1 cellular context compared by ENCODE assay signal in genomic region chr5:892390-893136, GRCh38.
TF ChIP-seq lines count a peak whose summit lies in the region.

Gene BRD9, minus strand, starts transcription at chr5:892801. Its CDS starts 144 bp downstream, at chr5:892657.
Gene TRIP13, plus strand, starts transcription at chr5:892884. Its CDS starts 115 bp downstream, at chr5:892999.

TF ChIP-seq in K562, 482 proteins besides CTCF, POLR2A, EP300 and RAD21 (continued from another document and continues in another):
- TF ChIP-seq, protein P1, sequence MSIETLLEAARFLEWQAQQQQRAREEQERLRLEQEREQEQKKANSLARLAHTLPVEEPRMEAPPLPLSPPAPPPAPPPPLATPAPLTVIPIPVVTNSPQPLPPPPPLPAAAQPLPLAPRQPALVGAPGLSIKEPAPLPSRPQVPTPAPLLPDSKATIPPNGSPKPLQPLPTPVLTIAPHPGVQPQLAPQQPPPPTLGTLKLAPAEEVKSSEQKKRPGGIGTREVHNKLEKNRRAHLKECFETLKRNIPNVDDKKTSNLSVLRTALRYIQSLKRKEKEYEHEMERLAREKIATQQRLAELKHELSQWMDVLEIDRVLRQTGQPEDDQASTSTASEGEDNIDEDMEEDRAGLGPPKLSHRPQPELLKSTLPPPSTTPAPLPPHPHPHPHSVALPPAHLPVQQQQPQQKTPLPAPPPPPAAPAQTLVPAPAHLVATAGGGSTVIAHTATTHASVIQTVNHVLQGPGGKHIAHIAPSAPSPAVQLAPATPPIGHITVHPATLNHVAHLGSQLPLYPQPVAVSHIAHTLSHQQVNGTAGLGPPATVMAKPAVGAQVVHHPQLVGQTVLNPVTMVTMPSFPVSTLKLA (conservative IDR thresholded peaks at IDR 0.05) = peak; percentile 70 to 93
- TF ChIP-seq HDAC2 (IDR thresholded peaks at IDR 0.05) = no peak
- TF ChIP-seq ZNF24 (IDR thresholded peaks at IDR 0.05) = 0 out of 2 replicates have a peak, but pooled peaks have one; percentile 51
- no peak for TF ChIP-seq DIDO1 (tag; IDR thresholded peaks at IDR 0.05; ENCODE audit: low read depth)
- no peak for TF ChIP-seq SRF (CRISPR knock-in tag; IDR thresholded peaks at IDR 0.05)
- peak; percentile 8; the same call in 1 of the 2 replicates for TF ChIP-seq SMAD4 (CRISPR knock-in tag; conservative IDR thresholded peaks at IDR 0.05)
- no peak for TF ChIP-seq ZNF140 (CRISPR knock-in tag; IDR thresholded peaks at IDR 0.05)
- peak; percentile 86 for TF ChIP-seq TFAP4 (CRISPR knock-in tag; IDR thresholded peaks at IDR 0.05; ENCODE audit: borderline replicate concordance)
- TF ChIP-seq, protein P2, sequence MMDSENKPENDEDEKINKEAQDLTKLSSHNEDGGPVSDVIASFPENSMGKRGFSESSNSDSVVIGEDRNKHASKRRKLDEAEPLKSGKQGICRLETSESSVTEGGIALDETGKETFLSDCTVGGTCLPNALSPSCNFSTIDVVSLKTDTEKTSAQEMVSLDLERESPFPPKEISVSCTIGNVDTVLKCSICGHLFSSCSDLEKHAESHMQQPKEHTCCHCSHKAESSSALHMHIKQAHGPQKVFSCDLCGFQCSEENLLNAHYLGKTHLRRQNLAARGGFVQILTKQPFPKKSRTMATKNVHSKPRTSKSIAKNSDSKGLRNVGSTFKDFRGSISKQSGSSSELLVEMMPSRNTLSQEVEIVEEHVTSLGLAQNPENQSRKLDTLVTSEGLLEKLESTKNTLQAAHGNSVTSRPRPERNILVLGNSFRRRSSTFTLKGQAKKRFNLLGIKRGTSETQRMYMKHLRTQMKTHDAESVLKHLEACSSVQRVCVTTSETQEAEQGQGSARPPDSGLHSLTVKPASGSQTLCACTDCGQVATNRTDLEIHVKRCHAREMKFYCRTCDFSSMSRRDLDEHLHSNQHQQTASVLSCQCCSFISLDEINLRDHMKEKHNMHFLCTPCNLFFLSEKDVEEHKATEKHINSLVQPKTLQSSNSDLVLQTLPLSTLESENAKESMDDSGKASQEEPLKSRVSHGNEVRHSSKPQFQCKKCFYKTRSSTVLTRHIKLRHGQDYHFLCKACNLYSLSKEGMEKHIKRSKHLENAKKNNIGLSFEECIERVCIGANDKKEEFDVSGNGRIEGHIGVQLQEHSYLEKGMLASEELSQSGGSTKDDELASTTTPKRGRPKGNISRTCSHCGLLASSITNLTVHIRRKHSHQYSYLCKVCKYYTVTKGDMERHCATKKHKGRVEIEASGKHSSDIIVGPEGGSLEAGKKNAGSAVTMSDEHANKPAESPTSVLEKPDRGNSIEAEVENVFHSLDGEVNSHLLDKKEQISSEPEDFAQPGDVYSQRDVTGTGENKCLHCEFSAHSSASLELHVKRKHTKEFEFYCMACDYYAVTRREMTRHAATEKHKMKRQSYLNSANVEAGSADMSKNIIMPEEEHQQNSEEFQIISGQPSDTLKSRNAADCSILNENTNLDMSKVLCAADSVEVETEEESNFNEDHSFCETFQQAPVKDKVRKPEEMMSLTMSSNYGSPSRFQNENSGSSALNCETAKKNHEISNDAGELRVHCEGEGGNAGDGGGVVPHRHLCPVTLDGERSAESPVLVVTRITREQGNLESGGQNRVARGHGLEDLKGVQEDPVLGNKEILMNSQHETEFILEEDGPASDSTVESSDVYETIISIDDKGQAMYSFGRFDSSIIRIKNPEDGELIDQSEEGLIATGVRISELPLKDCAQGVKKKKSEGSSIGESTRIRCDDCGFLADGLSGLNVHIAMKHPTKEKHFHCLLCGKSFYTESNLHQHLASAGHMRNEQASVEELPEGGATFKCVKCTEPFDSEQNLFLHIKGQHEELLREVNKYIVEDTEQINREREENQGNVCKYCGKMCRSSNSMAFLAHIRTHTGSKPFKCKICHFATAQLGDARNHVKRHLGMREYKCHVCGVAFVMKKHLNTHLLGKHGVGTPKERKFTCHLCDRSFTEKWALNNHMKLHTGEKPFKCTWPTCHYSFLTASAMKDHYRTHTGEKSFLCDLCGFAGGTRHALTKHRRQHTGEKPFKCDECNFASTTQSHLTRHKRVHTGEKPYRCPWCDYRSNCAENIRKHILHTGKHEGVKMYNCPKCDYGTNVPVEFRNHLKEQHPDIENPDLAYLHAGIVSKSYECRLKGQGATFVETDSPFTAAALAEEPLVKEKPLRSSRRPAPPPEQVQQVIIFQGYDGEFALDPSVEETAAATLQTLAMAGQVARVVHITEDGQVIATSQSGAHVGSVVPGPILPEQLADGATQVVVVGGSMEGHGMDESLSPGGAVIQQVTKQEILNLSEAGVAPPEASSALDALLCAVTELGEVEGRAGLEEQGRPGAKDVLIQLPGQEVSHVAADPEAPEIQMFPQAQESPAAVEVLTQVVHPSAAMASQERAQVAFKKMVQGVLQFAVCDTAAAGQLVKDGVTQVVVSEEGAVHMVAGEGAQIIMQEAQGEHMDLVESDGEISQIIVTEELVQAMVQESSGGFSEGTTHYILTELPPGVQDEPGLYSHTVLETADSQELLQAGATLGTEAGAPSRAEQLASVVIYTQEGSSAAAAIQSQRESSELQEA (IDR thresholded peaks at IDR 0.05; ENCODE audit: low read depth) = no peak
- no peak for TF ChIP-seq E2F3 (CRISPR knock-in tag; IDR thresholded peaks at IDR 0.05)
- TF ChIP-seq ATF6 (CRISPR knock-in tag; IDR thresholded peaks at IDR 0.05) = 0 out of 2 replicates have a peak, but pooled peaks have one; percentile 78
- no peak for TF ChIP-seq U2AF2 (optimal IDR thresholded peaks at IDR 0.05; ENCODE audit: low read depth, low read length)
- peak; percentile 84; the same call in 1 of the 2 replicates for TF ChIP-seq KLF13 (tag; IDR thresholded peaks at IDR 0.05; ENCODE audit: borderline replicate concordance, low read depth)
- TF ChIP-seq TAF9B (IDR thresholded peaks at IDR 0.05; ENCODE audit: partially characterized antibody) = no peak
- TF ChIP-seq, protein P3, sequence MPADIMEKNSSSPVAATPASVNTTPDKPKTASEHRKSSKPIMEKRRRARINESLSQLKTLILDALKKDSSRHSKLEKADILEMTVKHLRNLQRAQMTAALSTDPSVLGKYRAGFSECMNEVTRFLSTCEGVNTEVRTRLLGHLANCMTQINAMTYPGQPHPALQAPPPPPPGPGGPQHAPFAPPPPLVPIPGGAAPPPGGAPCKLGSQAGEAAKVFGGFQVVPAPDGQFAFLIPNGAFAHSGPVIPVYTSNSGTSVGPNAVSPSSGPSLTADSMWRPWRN (IDR thresholded peaks at IDR 0.05; ENCODE audit: low read depth) = no peak
- TF ChIP-seq NR2C1 (IDR thresholded peaks at IDR 0.05) = peak; percentile 95
- TF ChIP-seq NR2C1 (tag; IDR thresholded peaks at IDR 0.05) = peak; percentile 95
- TF ChIP-seq, protein P4, sequence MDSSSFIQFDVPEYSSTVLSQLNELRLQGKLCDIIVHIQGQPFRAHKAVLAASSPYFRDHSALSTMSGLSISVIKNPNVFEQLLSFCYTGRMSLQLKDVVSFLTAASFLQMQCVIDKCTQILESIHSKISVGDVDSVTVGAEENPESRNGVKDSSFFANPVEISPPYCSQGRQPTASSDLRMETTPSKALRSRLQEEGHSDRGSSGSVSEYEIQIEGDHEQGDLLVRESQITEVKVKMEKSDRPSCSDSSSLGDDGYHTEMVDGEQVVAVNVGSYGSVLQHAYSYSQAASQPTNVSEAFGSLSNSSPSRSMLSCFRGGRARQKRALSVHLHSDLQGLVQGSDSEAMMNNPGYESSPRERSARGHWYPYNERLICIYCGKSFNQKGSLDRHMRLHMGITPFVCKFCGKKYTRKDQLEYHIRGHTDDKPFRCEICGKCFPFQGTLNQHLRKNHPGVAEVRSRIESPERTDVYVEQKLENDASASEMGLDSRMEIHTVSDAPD (CRISPR knock-in tag; IDR thresholded peaks at IDR 0.05) = no peak; the same call in 1 of the 2 replicates
- no peak for TF ChIP-seq POLR2AphosphoS2 (IDR thresholded peaks at IDR 0.05; ENCODE audit: low read length)
- TF ChIP-seq SP2 (IDR thresholded peaks at IDR 0.05; ENCODE audit: extremely low read depth, low read depth, low read length, poor library complexity, severe bottlenecking) = no peak
- no peak for TF ChIP-seq HNRNPK (IDR thresholded peaks at IDR 0.05; ENCODE audit: low read depth, low read length, poor library complexity, severe bottlenecking)
- no peak for TF ChIP-seq HINFP (tag; conservative IDR thresholded peaks at IDR 0.05; ENCODE audit: low read depth)
- no peak for TF ChIP-seq FUS (optimal IDR thresholded peaks at IDR 0.05; ENCODE audit: low read depth, low read length)
- TF ChIP-seq CHD2 (IDR thresholded peaks at IDR 0.05; ENCODE audit: low read depth, low read length) = no peak
- TF ChIP-seq SMAD2 (IDR thresholded peaks at IDR 0.05; ENCODE audit: low read depth, low read length) = no peak
- 0 out of 2 replicates have a peak, but pooled peaks have one; percentile 37 for TF ChIP-seq ZKSCAN1 (IDR thresholded peaks at IDR 0.05; ENCODE audit: low read depth, low read length)
- no peak for TF ChIP-seq ZNF57 (CRISPR knock-in tag; IDR thresholded peaks at IDR 0.05)
- TF ChIP-seq RFX1 (IDR thresholded peaks at IDR 0.05) = no peak
- no peak for TF ChIP-seq PML (IDR thresholded peaks at IDR 0.05; ENCODE audit: low read length)
- TF ChIP-seq SNRNP70 (optimal IDR thresholded peaks at IDR 0.05; ENCODE audit: low read depth, low read length) = no peak
- TF ChIP-seq KDM4B (IDR thresholded peaks at IDR 0.05; ENCODE audit: borderline replicate concordance in 2 of 2, low read depth in 1 of 2) = peak in 1 of 2 experiments; percentile 90; a peak in 3 of 4 replicates
- no peak for TF ChIP-seq ZNF280A (IDR thresholded peaks at IDR 0.05; ENCODE audit: low read depth, partially characterized antibody)
- TF ChIP-seq TAF1 (IDR thresholded peaks at IDR 0.05; ENCODE audit: control insufficient read depth, extremely low read depth, insufficient read depth, low read length, severe bottlenecking) = peak; percentile 79
- TF ChIP-seq, protein P5, sequence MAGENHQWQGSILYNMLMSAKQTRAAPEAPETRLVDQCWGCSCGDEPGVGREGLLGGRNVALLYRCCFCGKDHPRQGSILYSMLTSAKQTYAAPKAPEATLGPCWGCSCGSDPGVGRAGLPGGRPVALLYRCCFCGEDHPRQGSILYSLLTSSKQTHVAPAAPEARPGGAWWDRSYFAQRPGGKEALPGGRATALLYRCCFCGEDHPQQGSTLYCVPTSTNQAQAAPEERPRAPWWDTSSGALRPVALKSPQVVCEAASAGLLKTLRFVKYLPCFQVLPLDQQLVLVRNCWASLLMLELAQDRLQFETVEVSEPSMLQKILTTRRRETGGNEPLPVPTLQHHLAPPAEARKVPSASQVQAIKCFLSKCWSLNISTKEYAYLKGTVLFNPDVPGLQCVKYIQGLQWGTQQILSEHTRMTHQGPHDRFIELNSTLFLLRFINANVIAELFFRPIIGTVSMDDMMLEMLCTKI (IDR thresholded peaks at IDR 0.05; ENCODE audit: partially characterized antibody) = no peak
- TF ChIP-seq GABPA (tag; conservative IDR thresholded peaks at IDR 0.05; ENCODE audit: low read depth) = peak; percentile 100
- TF ChIP-seq IRF2 (CRISPR knock-in tag; IDR thresholded peaks at IDR 0.05) = no peak
- TF ChIP-seq NELFE (IDR thresholded peaks at IDR 0.05; ENCODE audit: insufficient read depth, insufficient read length) = no peak
- TF ChIP-seq UBTF (IDR thresholded peaks at IDR 0.05; ENCODE audit: borderline replicate concordance in 1 of 2, low read depth in 2 of 2, low read length in 2 of 2) = peak in 1 of 2 experiments; percentile 64; a peak in 1 of 4 replicates
